In the genomic region with DNA sequence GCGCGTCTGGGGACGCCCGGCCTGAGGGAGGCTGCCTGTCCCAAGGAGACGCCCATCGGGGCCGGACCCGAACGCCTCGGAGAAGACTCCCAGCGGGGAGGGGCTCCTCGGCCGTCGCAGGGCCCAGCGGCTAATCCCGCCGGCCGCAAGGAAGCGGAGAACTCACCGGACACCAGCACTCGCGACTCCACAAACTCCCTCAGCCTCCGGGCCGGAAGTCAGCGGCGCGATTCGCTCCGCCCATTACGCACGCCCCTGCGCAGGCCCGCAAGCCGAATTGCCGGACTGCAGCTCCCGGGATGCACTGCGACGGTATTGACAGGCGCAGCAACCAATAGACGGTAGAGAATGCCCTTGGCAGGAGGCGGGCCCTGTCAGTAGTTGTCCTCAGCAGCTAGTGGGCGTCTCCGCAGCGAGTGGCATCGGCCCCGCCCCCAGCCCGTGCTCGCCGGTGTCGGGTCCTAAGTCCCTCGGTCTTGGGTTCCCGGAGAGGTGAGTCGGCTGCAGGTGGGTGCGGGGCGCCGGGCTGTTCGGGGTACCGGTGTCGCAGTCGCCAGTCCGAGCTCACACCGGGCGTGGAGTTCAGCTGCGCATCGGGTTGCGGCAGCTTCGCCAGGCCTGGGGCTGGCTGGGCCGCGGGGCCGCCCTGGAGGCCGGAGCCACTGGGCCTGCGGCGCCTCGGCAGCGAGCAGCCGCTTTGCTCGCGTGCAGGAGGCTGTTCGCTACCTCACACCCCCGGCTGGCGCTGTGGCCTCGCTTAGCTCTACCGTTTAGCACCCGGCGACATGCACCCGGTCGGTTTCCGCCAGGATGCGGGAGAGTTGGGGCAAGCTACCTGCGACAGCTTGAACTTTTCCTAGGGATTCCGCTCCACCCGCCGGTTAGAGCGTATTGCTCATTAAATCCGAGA, we compare ENCODE assay signal across 1 cellular context.
TF ChIP-seq lines count a peak whose summit lies in the region.

ZNF174 (plus strand) TSS at position 437 of the 910 bp plus-strand sequence. CDS start 790 bp downstream, outside the sequence.
ZSCAN32 (minus strand) TSS at position 226 of the 910 bp plus-strand sequence. CDS start 3,447 bp downstream, outside the sequence.

TF ChIP-seq in HEK293, 187 proteins besides CTCF, POLR2A, EP300 and RAD21 (continued from another document and continues in another):
- TF ChIP-seq, protein P1, sequence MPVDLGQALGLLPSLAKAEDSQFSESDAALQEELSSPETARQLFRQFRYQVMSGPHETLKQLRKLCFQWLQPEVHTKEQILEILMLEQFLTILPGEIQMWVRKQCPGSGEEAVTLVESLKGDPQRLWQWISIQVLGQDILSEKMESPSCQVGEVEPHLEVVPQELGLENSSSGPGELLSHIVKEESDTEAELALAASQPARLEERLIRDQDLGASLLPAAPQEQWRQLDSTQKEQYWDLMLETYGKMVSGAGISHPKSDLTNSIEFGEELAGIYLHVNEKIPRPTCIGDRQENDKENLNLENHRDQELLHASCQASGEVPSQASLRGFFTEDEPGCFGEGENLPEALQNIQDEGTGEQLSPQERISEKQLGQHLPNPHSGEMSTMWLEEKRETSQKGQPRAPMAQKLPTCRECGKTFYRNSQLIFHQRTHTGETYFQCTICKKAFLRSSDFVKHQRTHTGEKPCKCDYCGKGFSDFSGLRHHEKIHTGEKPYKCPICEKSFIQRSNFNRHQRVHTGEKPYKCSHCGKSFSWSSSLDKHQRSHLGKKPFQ (tag by site-specific recombination; IDR thresholded peaks at IDR 0.05): no peak
- TF ChIP-seq REST (tag by site-specific recombination; IDR thresholded peaks at IDR 0.05) (0 out of 2 replicates have a peak, but pooled peaks have one; percentile 28), ZNF670 (tag by site-specific recombination; IDR thresholded peaks at IDR 0.05; ENCODE audit: low read depth) (no peak), PATZ1 (tag by site-specific recombination; IDR thresholded peaks at IDR 0.05) (peak; percentile 72), ZNF157 (tag by site-specific recombination; IDR thresholded peaks at IDR 0.05) (no peak), ZEB2 (tag by site-specific recombination; IDR thresholded peaks at IDR 0.05) (peak; percentile 95), ZNF529 (tag by site-specific recombination; IDR thresholded peaks at IDR 0.05; ENCODE audit: insufficient replicate concordance) (no peak), ZNF324 (tag by site-specific recombination; IDR thresholded peaks at IDR 0.05) (peak; percentile 44; the same call in 1 of the 2 replicates), ZNF26 (tag by site-specific recombination; IDR thresholded peaks at IDR 0.05) (no peak), ZNF600 (tag by site-specific recombination; IDR thresholded peaks at IDR 0.05) (peak; percentile 44; the same call in 1 of the 2 replicates), ZBTB1 (tag by site-specific recombination; IDR thresholded peaks at IDR 0.05) (no peak), ZNF169 (tag by site-specific recombination; IDR thresholded peaks at IDR 0.05) (0 out of 2 replicates have a peak, but pooled peaks have one; percentile 35), ZNF394 (tag by site-specific recombination; IDR thresholded peaks at IDR 0.05; ENCODE audit: borderline replicate concordance) (no peak; the same call in 1 of the 2 replicates), YY1 (tag by site-specific recombination; IDR thresholded peaks at IDR 0.05) (peak; percentile 65; the same call in 1 of the 2 replicates), ZNF473 (tag by site-specific recombination; IDR thresholded peaks at IDR 0.05) (no peak), OSR2 (tag by site-specific recombination; IDR thresholded peaks at IDR 0.05) (no peak), ZNF677 (tag by site-specific recombination; IDR thresholded peaks at IDR 0.05) (0 out of 2 replicates have a peak, but pooled peaks have one; percentile 32), KLF1 (tag by site-specific recombination; IDR thresholded peaks at IDR 0.05) (peak; percentile 78), MZF1 (tag by site-specific recombination; IDR thresholded peaks at IDR 0.05; ENCODE audit: borderline replicate concordance) (peak; percentile 17; the same call in 1 of the 2 replicates), WT1 (tag by site-specific recombination; IDR thresholded peaks at IDR 0.05) (no peak), GFI1B (tag by site-specific recombination; IDR thresholded peaks at IDR 0.05) (no peak), ZNF335 (tag by site-specific recombination; conservative IDR thresholded peaks at IDR 0.05) (peak; percentile 80), ZNF624 (tag by site-specific recombination; IDR thresholded peaks at IDR 0.05) (no peak), ZNF133 (tag by site-specific recombination; IDR thresholded peaks at IDR 0.05) (no peak), ZNF76 (tag by site-specific recombination; IDR thresholded peaks at IDR 0.05; ENCODE audit: borderline replicate concordance, low read depth) (peak; percentile 97), ZNF433 (tag by site-specific recombination; IDR thresholded peaks at IDR 0.05; ENCODE audit: low read depth) (no peak), ZNF114 (tag by site-specific recombination; IDR thresholded peaks at IDR 0.05) (no peak), SCRT1 (tag by site-specific recombination; IDR thresholded peaks at IDR 0.05; ENCODE audit: borderline replicate concordance) (no peak), GLI4 (tag by site-specific recombination; IDR thresholded peaks at IDR 0.05) (0 out of 2 replicates have a peak, but pooled peaks have one; percentile 15), ZNF585B (tag by site-specific recombination; IDR thresholded peaks at IDR 0.05) (no peak), SALL2 (tag by site-specific recombination; IDR thresholded peaks at IDR 0.05; ENCODE audit: borderline replicate concordance) (no peak), KLF10 (tag by site-specific recombination; IDR thresholded peaks at IDR 0.05) (peak; percentile 84), ZNF391 (tag by site-specific recombination; IDR thresholded peaks at IDR 0.05; ENCODE audit: borderline replicate concordance, low read depth) (peak; percentile 77; the same call in 1 of the 2 replicates), AEBP2 (tag by site-specific recombination; IDR thresholded peaks at IDR 0.05; ENCODE audit: borderline replicate concordance) (no peak)
- TF ChIP-seq, protein P2, sequence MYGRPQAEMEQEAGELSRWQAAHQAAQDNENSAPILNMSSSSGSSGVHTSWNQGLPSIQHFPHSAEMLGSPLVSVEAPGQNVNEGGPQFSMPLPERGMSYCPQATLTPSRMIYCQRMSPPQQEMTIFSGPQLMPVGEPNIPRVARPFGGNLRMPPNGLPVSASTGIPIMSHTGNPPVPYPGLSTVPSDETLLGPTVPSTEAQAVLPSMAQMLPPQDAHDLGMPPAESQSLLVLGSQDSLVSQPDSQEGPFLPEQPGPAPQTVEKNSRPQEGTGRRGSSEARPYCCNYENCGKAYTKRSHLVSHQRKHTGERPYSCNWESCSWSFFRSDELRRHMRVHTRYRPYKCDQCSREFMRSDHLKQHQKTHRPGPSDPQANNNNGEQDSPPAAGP (tag by site-specific recombination; IDR thresholded peaks at IDR 0.05): peak; percentile 72
- TF ChIP-seq, protein P3, sequence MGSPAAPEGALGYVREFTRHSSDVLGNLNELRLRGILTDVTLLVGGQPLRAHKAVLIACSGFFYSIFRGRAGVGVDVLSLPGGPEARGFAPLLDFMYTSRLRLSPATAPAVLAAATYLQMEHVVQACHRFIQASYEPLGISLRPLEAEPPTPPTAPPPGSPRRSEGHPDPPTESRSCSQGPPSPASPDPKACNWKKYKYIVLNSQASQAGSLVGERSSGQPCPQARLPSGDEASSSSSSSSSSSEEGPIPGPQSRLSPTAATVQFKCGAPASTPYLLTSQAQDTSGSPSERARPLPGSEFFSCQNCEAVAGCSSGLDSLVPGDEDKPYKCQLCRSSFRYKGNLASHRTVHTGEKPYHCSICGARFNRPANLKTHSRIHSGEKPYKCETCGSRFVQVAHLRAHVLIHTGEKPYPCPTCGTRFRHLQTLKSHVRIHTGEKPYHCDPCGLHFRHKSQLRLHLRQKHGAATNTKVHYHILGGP (tag by site-specific recombination; IDR thresholded peaks at IDR 0.05): no peak
- TF ChIP-seq, protein P4, sequence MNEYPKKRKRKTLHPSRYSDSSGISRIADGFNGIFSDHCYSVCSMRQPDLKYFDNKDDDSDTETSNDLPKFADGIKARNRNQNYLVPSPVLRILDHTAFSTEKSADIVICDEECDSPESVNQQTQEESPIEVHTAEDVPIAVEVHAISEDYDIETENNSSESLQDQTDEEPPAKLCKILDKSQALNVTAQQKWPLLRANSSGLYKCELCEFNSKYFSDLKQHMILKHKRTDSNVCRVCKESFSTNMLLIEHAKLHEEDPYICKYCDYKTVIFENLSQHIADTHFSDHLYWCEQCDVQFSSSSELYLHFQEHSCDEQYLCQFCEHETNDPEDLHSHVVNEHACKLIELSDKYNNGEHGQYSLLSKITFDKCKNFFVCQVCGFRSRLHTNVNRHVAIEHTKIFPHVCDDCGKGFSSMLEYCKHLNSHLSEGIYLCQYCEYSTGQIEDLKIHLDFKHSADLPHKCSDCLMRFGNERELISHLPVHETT (tag by site-specific recombination; IDR thresholded peaks at IDR 0.05): no peak
- TF ChIP-seq, protein P5, sequence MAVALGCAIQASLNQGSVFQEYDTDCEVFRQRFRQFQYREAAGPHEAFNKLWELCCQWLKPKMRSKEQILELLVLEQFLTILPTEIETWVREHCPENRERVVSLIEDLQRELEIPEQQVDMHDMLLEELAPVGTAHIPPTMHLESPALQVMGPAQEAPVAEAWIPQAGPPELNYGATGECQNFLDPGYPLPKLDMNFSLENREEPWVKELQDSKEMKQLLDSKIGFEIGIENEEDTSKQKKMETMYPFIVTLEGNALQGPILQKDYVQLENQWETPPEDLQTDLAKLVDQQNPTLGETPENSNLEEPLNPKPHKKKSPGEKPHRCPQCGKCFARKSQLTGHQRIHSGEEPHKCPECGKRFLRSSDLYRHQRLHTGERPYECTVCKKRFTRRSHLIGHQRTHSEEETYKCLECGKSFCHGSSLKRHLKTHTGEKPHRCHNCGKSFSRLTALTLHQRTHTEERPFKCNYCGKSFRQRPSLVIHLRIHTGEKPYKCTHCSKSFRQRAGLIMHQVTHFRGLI (tag by site-specific recombination; IDR thresholded peaks at IDR 0.05): no peak
